Comparison of ENCODE assay signal across 30 cellular contexts in the genomic region with DNA sequence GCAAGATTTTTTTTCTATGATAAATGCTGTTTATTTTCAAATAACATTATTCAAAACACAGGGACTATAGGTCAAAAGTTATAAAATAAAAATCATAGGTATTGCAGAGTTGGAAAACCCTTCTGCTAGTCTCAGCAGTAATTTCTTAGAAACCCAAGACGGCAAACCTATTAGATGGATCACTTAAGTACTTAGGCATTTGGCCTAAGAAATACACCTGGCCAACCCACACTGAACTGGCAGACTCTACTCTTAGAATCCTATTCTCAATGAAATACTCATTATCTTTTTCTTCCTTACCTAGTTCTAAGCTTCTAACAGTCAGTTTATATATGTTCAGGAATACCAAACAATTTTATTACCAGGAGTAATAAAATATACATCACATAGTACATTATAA.
"Had no signal": no experiment of that assay in that cellular context is flagged by ENCODE, and none has a peak within 500 bp of the region (broad histone marks: within the 10 kb centered on the region; RNA-seq: fewer than 3 reads in every experiment).

No MANE protein-coding gene starts in this region.

- H3K27me3 ChIP-seq: adrenal gland, body of pancreas, brain microvascular endothelial cell, breast epithelium, colonic mucosa had no signal

- H3K36me3 ChIP-seq: adrenal gland, brain microvascular endothelial cell, breast epithelium, colonic mucosa had no signal

- ATAC-seq: activated CD8-positive, alpha-beta T cell treated with anti-CD3 and anti-CD28 coated beads for 36 hours; activated naive CD4-positive, alpha-beta T cell treated with anti-CD3 and anti-CD28 coated beads, Interleukin-2, amount 50 U/mL, for 72 hours; activated T-cell treated with anti-CD3 and anti-CD28 coated beads, Interleukin-2, amount 50 U/mL, for 4 hours; activated T-helper 17 cell treated with anti-CD3 and anti-CD28 coated beads, Interleukin-2, amount 50 U/mL, for 72 hours; body of pancreas had no signal

- DNase-seq: activated B cell treated with CpG ODN at 0.5 μM for 24 hours; activated CD4-positive, alpha-beta memory T cell treated with anti-CD3 and anti-CD28 coated beads for 36 hours; activated CD4-positive, alpha-beta T cell treated with anti-CD3 and anti-CD28 coated beads for 4 hours; activated CD4-positive, alpha-beta T cell treated with anti-CD3 and anti-CD28 coated beads, Interleukin-2, amount 50 U/mL, for 1 hour; activated CD4-positive, alpha-beta T cell treated with anti-CD3 and anti-CD28 coated beads, Interleukin-2, amount 50 U/mL, for 4 hours; activated CD4-positive, CD25-positive, alpha-beta regulatory T cell treated with anti-CD3 and anti-CD28 coated beads, Interleukin-2, amount 50 U/mL, for 72 hours; activated CD8-positive, alpha-beta memory T cell treated with anti-CD3 and anti-CD28 coated beads, Interleukin-2, amount 50 U/mL, for 4 hours; activated CD8-positive, alpha-beta T cell treated with anti-CD3 and anti-CD28 coated beads for 36 hours; activated effector memory CD4-positive, alpha-beta T cell treated with anti-CD3 and anti-CD28 coated beads, Interleukin-2, amount 50 U/mL, for 16 hours; activated gamma-delta T cell treated with Interleukin-2 at 50 U/mL for 16 hours; activated naive CD4-positive, alpha-beta T cell; activated naive CD4-positive, alpha-beta T cell treated with anti-CD3 and anti-CD28 coated beads for 36 hours; activated naive CD4-positive, alpha-beta T cell treated with anti-CD3 and anti-CD28 coated beads, Interleukin-2, amount 50 U/mL, for 16 hours; activated naive CD8-positive, alpha-beta T cell treated with anti-CD3 and anti-CD28 coated beads for 36 hours; activated T-cell treated with anti-CD3 and anti-CD28 coated beads for 4 hours; activated T-cell treated with anti-CD3 and anti-CD28 coated beads, Interleukin-2, amount 50 U/mL, for 1 hour; activated T-cell treated with anti-CD3 and anti-CD28 coated beads, Interleukin-2, amount 50 U/mL, for 4 hours; activated T-cell treated with anti-CD3 and anti-CD28 coated beads, Interleukin-2, amount 50 U/mL, for 72 hours; adrenal gland; amniotic stem cell; aorta; body of pancreas; brain microvascular endothelial cell; cerebellar nuclear complex; colonic mucosa; T-helper 9 cell had no signal

- H3K9me3 ChIP-seq: adrenal gland, body of pancreas, breast epithelium, colonic mucosa had no signal

- H3K4me1 ChIP-seq: adrenal gland, body of pancreas, breast epithelium, colonic mucosa had no signal

- H3K4me3 ChIP-seq: adrenal gland, body of pancreas, breast epithelium, colonic mucosa had no signal

- H3K27ac ChIP-seq: adrenal gland, body of pancreas, brain microvascular endothelial cell, breast epithelium, colonic mucosa, VCaP had no signal
